Comparison of ENCODE assay signal across 23 cellular contexts in genomic region chr4:25402521-25402920, GRCh38.
"Had no signal": no experiment of that assay in that cellular context is flagged by ENCODE, and none has a peak within 500 bp of the region (broad histone marks: within the 10 kb centered on the region; RNA-seq: fewer than 3 reads in every experiment).

No MANE protein-coding gene starts in this region.

- H3K27ac Mint-ChIP-seq: activated B cell treated with CpG ODN at 0.5 μM for 24 hours; activated CD8-positive, alpha-beta T cell treated with anti-CD3 and anti-CD28 coated beads for 36 hours; activated naive CD8-positive, alpha-beta T cell; activated T-cell treated with anti-CD3 and anti-CD28 coated beads, Interleukin-2, amount 50 U/mL, for 72 hours; memory B cell; naive thymus-derived CD8-positive, alpha-beta T cell had no signal

- FAIRE-seq: frontal cortex, kidney, TTC549 had no signal

- H3K9me3 ChIP-seq: esophagus squamous epithelium, transverse colon, vagina had no signal

- DNase-seq: activated B cell treated with CpG ODN at 0.5 μM for 24 hours; activated CD4-positive, alpha-beta T cell treated with anti-CD3 and anti-CD28 coated beads for 48 hours; activated CD8-positive, alpha-beta T cell treated with anti-CD3 and anti-CD28 coated beads for 36 hours; activated gamma-delta T cell; activated T-cell treated with anti-CD3 and anti-CD28 coated beads, Interleukin-2, amount 50 U/mL, for 72 hours; aorta; esophagus squamous epithelium; kidney; left ventricle myocardium inferior; naive thymus-derived CD8-positive, alpha-beta T cell; stimulated activated CD4-positive, alpha-beta T cell treated with anti-CD3 and anti-CD28 coated beads, Interleukin-15, amount 100 ng/mL, for 24 hours; stimulated activated CD4-positive, alpha-beta T cell treated with anti-CD3 and anti-CD28 coated beads, Interleukin-4, amount 100 ng/mL, for 1 hour; stimulated activated naive CD4-positive, alpha-beta T cell; substantia nigra; SW 1271; transverse colon had no signal

- H3K27me3 Mint-ChIP-seq: activated B cell treated with CpG ODN at 0.5 μM for 24 hours; activated CD8-positive, alpha-beta T cell treated with anti-CD3 and anti-CD28 coated beads for 36 hours; activated naive CD8-positive, alpha-beta T cell; memory B cell; naive thymus-derived CD8-positive, alpha-beta T cell had no signal

- H3K27me3 ChIP-seq: cardiac muscle cell, esophagus squamous epithelium, transverse colon, vagina had no signal

- H3K4me3 ChIP-seq: cardiac muscle cell, esophagus squamous epithelium, left ventricle myocardium inferior, skin epidermis, transverse colon, vagina had no signal

- H3K4me3 Mint-ChIP-seq: activated B cell treated with CpG ODN at 0.5 μM for 24 hours; activated CD8-positive, alpha-beta T cell treated with anti-CD3 and anti-CD28 coated beads for 36 hours; activated naive CD8-positive, alpha-beta T cell; activated T-cell treated with anti-CD3 and anti-CD28 coated beads, Interleukin-2, amount 50 U/mL, for 72 hours; memory B cell; naive thymus-derived CD8-positive, alpha-beta T cell had no signal

- H3K4me1 Mint-ChIP-seq: activated B cell treated with CpG ODN at 0.5 μM for 24 hours had no signal

- H3K4me1 ChIP-seq: esophagus squamous epithelium, left ventricle myocardium inferior, transverse colon, vagina had no signal

- H3K9me3 Mint-ChIP-seq: activated CD8-positive, alpha-beta T cell treated with anti-CD3 and anti-CD28 coated beads for 36 hours; activated T-cell treated with anti-CD3 and anti-CD28 coated beads, Interleukin-2, amount 50 U/mL, for 72 hours; memory B cell had no signal
